In genomic region chr17:2897605-2898004, GRCh38 we compare ENCODE assay signal across 20 cellular contexts.
"Had no signal": no experiment of that assay in that cellular context is flagged by ENCODE, and none has a peak within 500 bp of the region (broad histone marks: within the 10 kb centered on the region; RNA-seq: fewer than 3 reads in every experiment).

No MANE protein-coding gene starts in this region.

- H3K9me3 ChIP-seq: gastrocnemius medialis, left lung, lower lobe of right lung, right atrium auricular region, sigmoid colon, thoracic aorta, transverse colon had no signal

- H3K4me3 Mint-ChIP-seq: immature natural killer cell; memory B cell; mesothelial cell of epicardium; nephron progenitor cell; stimulated activated naive B cell treated with anti-CD40 and anti-IgM and Interleukin-4, amounts not matched to agents 10 μg/mL and 1 μg/mL and 100 μg/mL, for 72 hours; stimulated activated naive CD8-positive, alpha-beta T cell treated with anti-CD3 and anti-CD28 coated beads, Interleukin-15, amount 100 ng/mL, for 72 hours had no signal

- ATAC-seq: gastrocnemius medialis; left lung; lower lobe of right lung; stimulated activated naive B cell treated with anti-CD40 and anti-IgM and Interleukin-4, amounts not matched to agents 10 μg/mL and 1 μg/mL and 100 μg/mL, for 72 hours; stimulated activated naive CD8-positive, alpha-beta T cell treated with anti-CD3 and anti-CD28 coated beads, Interleukin-15, amount 100 ng/mL, for 72 hours had no signal

- H3K36me3 Mint-ChIP-seq: mesothelial cell of epicardium had no signal

- H3K36me3 ChIP-seq: esophagus muscularis mucosa, gastrocnemius medialis, left lung, lower lobe of right lung, right atrium auricular region, sigmoid colon, thoracic aorta, transverse colon had no signal

- H3K4me3 ChIP-seq: esophagus muscularis mucosa, gastrocnemius medialis, left lung, lower lobe of right lung, right atrium auricular region, sigmoid colon, skin epidermis, thoracic aorta, transverse colon had no signal

- H3K27ac Mint-ChIP-seq: memory B cell; mesothelial cell of epicardium; nephron progenitor cell; stimulated activated naive B cell treated with anti-CD40 and anti-IgM and Interleukin-4, amounts not matched to agents 10 μg/mL and 1 μg/mL and 100 μg/mL, for 72 hours; stimulated activated naive CD8-positive, alpha-beta T cell treated with anti-CD3 and anti-CD28 coated beads, Interleukin-15, amount 100 ng/mL, for 72 hours had no signal

- H3K27ac ChIP-seq: epithelial cell of prostate, esophagus muscularis mucosa, gastrocnemius medialis, left lung, lower lobe of right lung, right atrium auricular region, sigmoid colon, skin epidermis, thoracic aorta, transverse colon had no signal

- H3K4me1 Mint-ChIP-seq: stimulated activated naive CD8-positive, alpha-beta T cell treated with anti-CD3 and anti-CD28 coated beads, Interleukin-15, amount 100 ng/mL, for 72 hours had no signal

- H3K27me3 Mint-ChIP-seq: stimulated activated naive CD8-positive, alpha-beta T cell treated with anti-CD3 and anti-CD28 coated beads, Interleukin-15, amount 100 ng/mL, for 72 hours had no signal

- H3K27me3 ChIP-seq: esophagus muscularis mucosa, gastrocnemius medialis, right atrium auricular region, sigmoid colon, transverse colon had no signal

- H3K4me1 ChIP-seq: gastrocnemius medialis, lower lobe of right lung, sigmoid colon had no signal

- H3K9me3 Mint-ChIP-seq: immature natural killer cell; memory B cell; mesothelial cell of epicardium; nephron progenitor cell; stimulated activated naive B cell treated with anti-CD40 and anti-IgM and Interleukin-4, amounts not matched to agents 10 μg/mL and 1 μg/mL and 100 μg/mL, for 72 hours; stimulated activated naive CD8-positive, alpha-beta T cell treated with anti-CD3 and anti-CD28 coated beads, Interleukin-15, amount 100 ng/mL, for 72 hours had no signal

- DNase-seq: effector memory CD4-positive, alpha-beta T cell; gastrocnemius medialis; immature natural killer cell; left lung; lower lobe of right lung; nephron progenitor cell; posterior cingulate gyrus; sigmoid colon; stimulated activated CD4-positive, alpha-beta T cell treated with anti-CD3 and anti-CD28 coated beads, Interleukin-2, amount 100 ng/mL, for 24 hours; stimulated activated CD4-positive, alpha-beta T cell treated with anti-CD3 and anti-CD28 coated beads, Interleukin-4, amount 100 ng/mL, for 4 hours; stimulated activated naive B cell treated with anti-CD40 and anti-IgM and Interleukin-4, amounts not matched to agents 10 μg/mL and 1 μg/mL and 100 μg/mL, for 72 hours; stimulated activated naive CD8-positive, alpha-beta T cell treated with anti-CD3 and anti-CD28 coated beads, Interleukin-15, amount 100 ng/mL, for 72 hours; transverse colon had no signal
